In the genomic region with DNA sequence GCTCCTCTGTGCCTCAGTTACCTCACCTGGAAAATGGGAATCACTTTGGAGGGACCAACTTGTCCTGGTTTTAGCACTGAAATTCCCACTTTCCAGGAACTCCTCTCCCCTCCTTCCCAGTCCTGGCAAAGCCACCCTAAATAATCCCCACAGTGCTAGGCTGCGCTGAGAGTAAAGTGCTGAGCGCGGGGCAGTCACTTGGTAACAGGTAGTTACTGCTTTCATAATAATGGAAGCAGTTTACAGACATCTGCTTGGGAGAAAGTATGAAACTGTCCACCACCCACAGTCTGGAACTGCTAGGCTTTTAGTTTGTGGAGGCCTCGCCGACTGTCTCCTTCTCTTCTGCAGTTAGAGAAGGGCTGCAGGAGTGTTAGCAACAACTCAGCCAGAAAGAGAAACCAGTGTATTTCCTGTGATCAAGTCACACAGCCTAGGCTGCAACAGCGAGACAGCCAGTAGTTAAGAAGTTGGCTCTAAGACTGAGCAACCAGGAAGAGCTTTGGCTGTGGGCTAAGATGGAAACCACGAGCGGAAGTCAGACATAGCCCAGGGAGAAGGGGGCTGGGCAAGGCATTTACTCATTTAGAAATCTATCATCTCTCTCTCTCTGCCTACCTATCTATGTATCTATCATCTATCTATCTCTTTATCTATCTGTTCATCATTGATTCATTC, we compare ENCODE assay signal across 8 cellular contexts. TPM values are rescaled to one million over a fixed set of nuclear protein-coding genes. Genes with fewer than 3 reads are reported as not detected.
DNase-seq lines count a peak whose midpoint lies in the region; ATAC-seq and TF ChIP-seq lines count a peak whose summit lies in the region.

No MANE protein-coding gene starts in this region.

- no peak overlapping the region for H3K14ac ChIP-seq in mesenchymal stem cell (ENCODE audit: low read length in 2 of 2)

- no peak overlapping the region for H4K91ac ChIP-seq in mesenchymal stem cell (ENCODE audit: low read length)

- H2BK120ac ChIP-seq in mesenchymal stem cell (ENCODE audit: low read depth, low read length): no peak overlapping the region

- 83% methylated on average over 8 of the region's 8 CpGs for WGBS in mesenchymal stem cell

- H3K36me3 Mint-ChIP-seq in stimulated activated naive CD8-positive, alpha-beta T cell treated with anti-CD3 and anti-CD28 coated beads, Interleukin-15, Interleukin-2, amounts not matched to agents 100 ng/mL and 50 ng/mL, for 24 hours (ENCODE audit: low read depth): peaks cover 18% of the 10 kb centered on the region

- no peak overlapping the region for H3K23ac ChIP-seq in mesenchymal stem cell (ENCODE audit: low read length in 2 of 2)

- DNase-seq in Peyer's patch (peak in 2 of 3 donors; percentile 87 to 91), mesenchymal stem cell (no peak), WERI-Rb-1 (no peak), DMS153 (lab: John Stamatoyannopoulos, UW) (no peak)
- peak; percentile 80 for DNase-seq in activated naive CD4-positive, alpha-beta T cell treated with Interleukin-2 at 50 U/mL for 16 hours

- TF ChIP-seq POLR2A in Peyer's patch (IDR thresholded peaks at IDR 0.05): no peak

- peak; percentile 97 for ATAC-seq in GM18499 (IDR thresholded peaks at IDR 0.05; ENCODE audit: insufficient read depth, unreplicated experiment)
- ATAC-seq in HG02798 (IDR thresholded peaks at IDR 0.05; ENCODE audit: poor library complexity, unreplicated experiment): peak; percentile 89

- peak overlapping the region; percentile 57 to 80 (median 69) for H3K27ac ChIP-seq in Peyer's patch
- H3K27ac ChIP-seq in mesenchymal stem cell (ENCODE audit: low read length, poor library complexity, severe bottlenecking): no peak overlapping the region
- H3K27ac ChIP-seq in WERI-Rb-1: no peak overlapping the region

- no peaks in the 10 kb centered on the region for H3K27me3 ChIP-seq in Peyer's patch
- H3K27me3 ChIP-seq in mesenchymal stem cell (ENCODE audit: control insufficient read depth in 1 of 2, insufficient read depth in 1 of 2, low read length in 2 of 2): peaks cover 20 to 32% of the 10 kb centered on the region in 2 experiments
- no peaks in the 10 kb centered on the region for H3K27me3 ChIP-seq in WERI-Rb-1 (ENCODE audit: insufficient read depth, low read depth, severe bottlenecking)

- H3K27ac Mint-ChIP-seq in stimulated activated naive CD8-positive, alpha-beta T cell treated with anti-CD3 and anti-CD28 coated beads, Interleukin-15, Interleukin-2, amounts not matched to agents 100 ng/mL and 50 ng/mL, for 24 hours: peak overlapping the region; percentile 94

- H3K18ac ChIP-seq in mesenchymal stem cell (ENCODE audit: low read depth in 1 of 2, low read length in 2 of 2): no peak overlapping the region

- peak overlapping the region; percentile 71 for H3K4me3 Mint-ChIP-seq in stimulated activated naive CD8-positive, alpha-beta T cell treated with anti-CD3 and anti-CD28 coated beads, Interleukin-15, Interleukin-2, amounts not matched to agents 100 ng/mL and 50 ng/mL, for 24 hours

- H3K4me1 Mint-ChIP-seq in stimulated activated naive CD8-positive, alpha-beta T cell treated with anti-CD3 and anti-CD28 coated beads, Interleukin-15, Interleukin-2, amounts not matched to agents 100 ng/mL and 50 ng/mL, for 24 hours (ENCODE audit: low read depth): peaks cover 76% of the 10 kb centered on the region

- H3K4me3 ChIP-seq in Peyer's patch (no peak overlapping the region), mesenchymal stem cell (ENCODE audit: insufficient read depth in 1 of 2, low read depth in 1 of 2, low read length in 2 of 2) (no peak overlapping the region), WERI-Rb-1 (ENCODE audit: low read depth, low read length) (no peak overlapping the region)

- H4K8ac ChIP-seq in mesenchymal stem cell (ENCODE audit: low read length): no peak overlapping the region

- H3K4me1 ChIP-seq in Peyer's patch: peaks cover 0 to 20% (median 13%) of the 10 kb centered on the region in 4 donors
- no peaks in the 10 kb centered on the region for H3K4me1 ChIP-seq in mesenchymal stem cell (ENCODE audit: control insufficient read depth, insufficient read depth, low read depth, low read length)

- H3K9me3 ChIP-seq in Peyer's patch (no peaks in the 10 kb centered on the region), mesenchymal stem cell (ENCODE audit: control insufficient read depth, low read length) (no peaks in the 10 kb centered on the region), WERI-Rb-1 (ENCODE audit: severe bottlenecking) (peaks cover 11% of the 10 kb centered on the region)

- H3K79me1 ChIP-seq in mesenchymal stem cell (replicated peaks; ENCODE audit: low read length, poor library complexity, severe bottlenecking): no peaks in the 10 kb centered on the region

- no peak overlapping the region for H2BK15ac ChIP-seq in mesenchymal stem cell (ENCODE audit: low read depth, poor library complexity, severe bottlenecking)

- H3K4ac ChIP-seq in mesenchymal stem cell (ENCODE audit: low read depth in 1 of 2, low read length in 2 of 2): no peak overlapping the region

- H3K9me3 Mint-ChIP-seq in stimulated activated naive CD8-positive, alpha-beta T cell treated with anti-CD3 and anti-CD28 coated beads, Interleukin-15, Interleukin-2, amounts not matched to agents 100 ng/mL and 50 ng/mL, for 24 hours: peaks cover 13% of the 10 kb centered on the region

- no peak overlapping the region for H3K4me2 ChIP-seq in mesenchymal stem cell (ENCODE audit: low read length, poor library complexity, severe bottlenecking)

- TF ChIP-seq CTCF in Peyer's patch (IDR thresholded peaks at IDR 0.05) (no peak), WERI-Rb-1 (IDR thresholded peaks at IDR 0.05; ENCODE audit: low read depth, low read length) (no peak)

- H2AFZ ChIP-seq in mesenchymal stem cell (ENCODE audit: low read depth, low read length): no peak overlapping the region

- no peak overlapping the region for H2BK5ac ChIP-seq in mesenchymal stem cell (ENCODE audit: low read depth, low read length, poor library complexity, severe bottlenecking)

- H3K36me3 ChIP-seq in Peyer's patch (no peaks in the 10 kb centered on the region), mesenchymal stem cell (ENCODE audit: control insufficient read depth in 1 of 2, insufficient read depth in 2 of 2, low read depth in 1 of 2, low read length in 2 of 2) (no peaks in the 10 kb centered on the region), WERI-Rb-1 (no peaks in the 10 kb centered on the region)

- no peaks in the 10 kb centered on the region for H3K27me3 Mint-ChIP-seq in stimulated activated naive CD8-positive, alpha-beta T cell treated with anti-CD3 and anti-CD28 coated beads, Interleukin-15, Interleukin-2, amounts not matched to agents 100 ng/mL and 50 ng/mL, for 24 hours

- no peak overlapping the region for H2BK12ac ChIP-seq in mesenchymal stem cell (ENCODE audit: low read length in 2 of 2)

- no peak overlapping the region for H2AK5ac ChIP-seq in mesenchymal stem cell (ENCODE audit: low read length, severe bottlenecking)

- peak overlapping the region; percentile 19 for H3K9ac ChIP-seq in mesenchymal stem cell (ENCODE audit: low read length)

RNA-seq across cellular contexts. Expression of a gene that starts 30.8 kb away (rescaled TPM):
- 10 to 100 TPM; 33.0 to 68.5 (median 40.8) TPM for total RNA-seq in Peyer's patch
- polyA plus RNA-seq in mesenchymal stem cell (2013, experiment 1 of 2): 3.1 TPM
- polyA plus RNA-seq in mesenchymal stem cell (2013, experiment 2 of 2): 3.1 TPM

Comparison
In these comparisons a context has a peak if more than half of its experiments do, and no peak if none do; other contexts are left out.
1. DNase-seq: peak in Peyer's patch (2 of 3) and activated naive CD4-positive, alpha-beta T cell treated with Interleukin-2 at 50 U/mL for 16 hours (single experiment); none in mesenchymal stem cell (single experiment), WERI-Rb-1 (single experiment) and DMS153 (single experiment).
2. H3K27ac ChIP-seq: peak in Peyer's patch (4 of 4); none in mesenchymal stem cell (single experiment) and WERI-Rb-1 (single experiment).